Comparison of ENCODE assay signal across 10 cellular contexts in genomic region chr2:7835693-7836680, GRCh38.
DNase-seq lines count a peak whose midpoint lies in the region; ATAC-seq, FAIRE-seq and TF ChIP-seq lines count a peak whose summit lies in the region.
"Had no signal": no experiment of that assay in that cellular context is flagged by ENCODE, and none has a peak within 500 bp of the region (broad histone marks: within the 10 kb centered on the region; RNA-seq: fewer than 3 reads in every experiment).

No MANE protein-coding gene starts in this region.

- peaks cover 6% of the 10 kb centered on the region for H3K9me3 Mint-ChIP-seq in type B pancreatic cell
- H3K9me3 Mint-ChIP-seq in mesothelial cell of epicardium, result peaks cover 9% of the 10 kb centered on the region

- CTCF ChIA-PET in GM12878 (lab: Yijun Ruan, JAX), result interaction anchor here (1.2 kb wide), 1 partner anchor 12 kb away, joined by 7 read pairs; no protein-coding TSS in a partner anchor

- ATAC-seq in GM21529 (IDR thresholded peaks at IDR 0.05; ENCODE audit: unreplicated experiment), result peak; percentile 100
- ATAC-seq in GM12878, result peak; percentile 98

- in situ Hi-C loops in GM12878 (cut with MboI), result no loop called here

- peaks cover 52% of the 10 kb centered on the region for H3K4me1 ChIP-seq in Karpas-422 (ENCODE audit: low read length)
- H3K4me1 ChIP-seq in GM12878 (ENCODE audit: control insufficient read depth, insufficient read depth, low read length), result peaks cover 14% of the 10 kb centered on the region

- peak overlapping the region; percentile 45 for H3K9ac ChIP-seq in Karpas-422 (ENCODE audit: low read length)
- no peak overlapping the region for H3K9ac ChIP-seq in GM12878 (ENCODE audit: control insufficient read depth, insufficient read depth, low read length)

- BruUV-seq in GM12878 (replicated peaks; lab: Mats Ljungman, UMichigan), result no TSS peak

- no peak overlapping the region for H3K27ac Mint-ChIP-seq in type B pancreatic cell
- no peak overlapping the region for H3K27ac Mint-ChIP-seq in mesothelial cell of epicardium

- H3K36me3 Mint-ChIP-seq in type B pancreatic cell (peaks cover 4% of the 10 kb centered on the region), mesothelial cell of epicardium (no peaks in the 10 kb centered on the region)

- no peak overlapping the region for H3K4me3 ChIP-seq in GM12864 (ENCODE audit: low read depth, low read length)
- H3K4me3 ChIP-seq in Karpas-422 (ENCODE audit: low read length), result peak overlapping the region; percentile 38
- H3K4me3 ChIP-seq in GM12878, result no peak overlapping the region
- H3K4me3 ChIP-seq: esophagus squamous epithelium, SK-N-MC had no signal

- 28% methylated on average over 12 of the region's 12 CpGs for WGBS in GM12878 (ENCODE audit: insufficient coverage, insufficient replicate concordance, low lambda C conversion rate, missing lambda C conversion rate)

- intact Hi-C loops in GM12878 (cut with micrococcal nuclease; ENCODE audit: unreplicated experiment) (no loop called here), head of caudate nucleus (cut with DNase I) (no loop called here)

- H3K27me3 Mint-ChIP-seq in type B pancreatic cell (no peaks in the 10 kb centered on the region), mesothelial cell of epicardium (ENCODE audit: low read depth) (no peaks in the 10 kb centered on the region)

- H3K4me1 Mint-ChIP-seq in type B pancreatic cell (ENCODE audit: unreplicated experiment) (peaks cover 20% of the 10 kb centered on the region), mesothelial cell of epicardium (peaks cover 7% of the 10 kb centered on the region)

- H2AFZ ChIP-seq in Karpas-422 (ENCODE audit: low read length), result peak overlapping the region; percentile 75
- H2AFZ ChIP-seq in GM12878 (ENCODE audit: control insufficient read depth, low read depth, low read length), result peak overlapping the region; percentile 50; the same call in 1 of the 2 replicates

- no peaks in the 10 kb centered on the region for H3K9me2 ChIP-seq in Karpas-422 (replicated peaks; ENCODE audit: insufficient read depth, low read length)

- H3K4me3 Mint-ChIP-seq in type B pancreatic cell (no peak overlapping the region), mesothelial cell of epicardium (no peak overlapping the region)

- no peak for TF ChIP-seq POLR2A in GM12878 (IDR thresholded peaks at IDR 0.05; ENCODE audit: low read depth, low read length)

- H3K4me2 ChIP-seq in Karpas-422 (ENCODE audit: low read depth, low read length, poor library complexity, severe bottlenecking) (peak overlapping the region; percentile 66), GM12878 (ENCODE audit: control insufficient read depth, insufficient read depth) (no peak overlapping the region; the same call in 1 of the 2 replicates)

- POLR2A ChIA-PET in GM12878 (lab: Charles Lee), result interaction anchor here (0.6 to 1.3 kb wide), 5 partner anchors 10 to 940 kb away, joined by 3 to 9 read pairs (median 8); no protein-coding TSS in a partner anchor

- no peaks in the 10 kb centered on the region for H3K79me2 ChIP-seq in Karpas-422 (ENCODE audit: low read length)
- H3K79me2 ChIP-seq in GM12878 (ENCODE audit: control insufficient read depth, insufficient read depth, low read length), result no peaks in the 10 kb centered on the region

- H4K20me1 ChIP-seq in Karpas-422 (ENCODE audit: insufficient read depth, low read depth, low read length) (no peaks in the 10 kb centered on the region), GM12878 (ENCODE audit: control insufficient read depth, insufficient read depth) (no peaks in the 10 kb centered on the region)

- RAD21 ChIA-PET in GM12878 (lab: Charles Lee; ENCODE audit: unreplicated experiment), result interaction anchor here (0.6 to 1.2 kb wide), 6 partner anchors 10 to 846 kb away, joined by 3 to 7 read pairs (median 4); partner anchors contain the start of gene ID2

- TF ChIP-seq CTCF in GM12864 (IDR thresholded peaks at IDR 0.05; ENCODE audit: low read depth, low read length, missing control alignments), result no peak
- no peak for TF ChIP-seq CTCF in GM12878 (IDR thresholded peaks at IDR 0.05 in 2 of 3, conservative IDR thresholded peaks at IDR 0.05 in 1 of 3; ENCODE audit: control insufficient read depth in 2 of 3, extremely low read depth in 1 of 3, insufficient read depth in 1 of 3, low read depth in 3 of 3, low read length in 3 of 3)
- TF ChIP-seq CTCF in type B pancreatic cell (conservative IDR thresholded peaks at IDR 0.05), result no peak
- no peak for TF ChIP-seq CTCF in mesothelial cell of epicardium (IDR thresholded peaks at IDR 0.05; ENCODE audit: unreplicated experiment)

- no peaks in the 10 kb centered on the region for H3K9me3 ChIP-seq in Karpas-422 (ENCODE audit: low read length)
- peaks cover 25% of the 10 kb centered on the region for H3K9me3 ChIP-seq in GM12878 (replicated peaks; ENCODE audit: control insufficient read depth, insufficient read depth, low read length)
- H3K9me3 ChIP-seq: esophagus squamous epithelium had no signal

- H3K27me3 ChIP-seq in Karpas-422 (ENCODE audit: low read length) (no peaks in the 10 kb centered on the region), GM12878 (replicated peaks in 1 of 2; ENCODE audit: control insufficient read depth in 2 of 2, insufficient read depth in 2 of 2, low read length in 1 of 2) (no peaks in the 10 kb centered on the region)
- H3K27me3 ChIP-seq: esophagus squamous epithelium had no signal

- H3K36me3 ChIP-seq in Karpas-422 (ENCODE audit: insufficient read depth, low read length) (no peaks in the 10 kb centered on the region), GM12878 (ENCODE audit: control insufficient read depth in 2 of 2, insufficient read depth in 2 of 2, low read length in 1 of 2) (no peaks in the 10 kb centered on the region; a peak in 1 of 4 replicates)
- H3K36me3 ChIP-seq: esophagus squamous epithelium had no signal

- peak; percentile 61 for FAIRE-seq in GM12878 (lab: Jason Lieb, UNC)

- SMC1A ChIA-PET in GM12878 (lab: Charles Lee; ENCODE audit: uncharacterized antibody, unreplicated experiment), result interaction anchor here (0.8 to 3.7 kb wide), 20 partner anchors 10 to 918 kb away, joined by 3 to 25 read pairs (median 3); no protein-coding TSS in a partner anchor

- peak; percentile 68 for DNase-seq in GM12864 (ENCODE audit: low read depth)
- DNase-seq in Karpas-422, result peak; percentile 95
- peak; percentile 64 for DNase-seq in GM12878 (ENCODE audit: low read depth, low spot score)
- DNase-seq in type B pancreatic cell (ENCODE audit: extremely low spot score, unreplicated experiment), result no peak
- no peak for DNase-seq in head of caudate nucleus
- DNase-seq in nucleus accumbens (lab: John Stamatoyannopoulos, UW), result no peak
- DNase-seq in mesothelial cell of epicardium (ENCODE audit: low spot score in 2 of 2, unreplicated experiment in 2 of 2), result no peak
- DNase-seq: esophagus squamous epithelium had no signal

- TF ChIP-seq EP300 in GM12878 (IDR thresholded peaks at IDR 0.05; ENCODE audit: borderline replicate concordance in 1 of 2, control insufficient read depth in 1 of 2, low read depth in 2 of 2, low read length in 2 of 2), result peak in 1 of 2 experiments; percentile 42; a peak in 1 of 4 replicates

- H3K27ac ChIP-seq in Karpas-422 (ENCODE audit: low read length), result peak overlapping the region; percentile 96
- H3K27ac ChIP-seq in GM12878 (ENCODE audit: control insufficient read depth, insufficient read depth), result no peak overlapping the region
- H3K27ac ChIP-seq: esophagus squamous epithelium, SK-N-MC had no signal

- no peak for TF ChIP-seq RAD21 in GM12878 (IDR thresholded peaks at IDR 0.05; ENCODE audit: insufficient read depth, low read depth, low read length)

TF ChIP-seq in GM12878, 131 proteins besides CTCF, POLR2A, EP300 and RAD21 (continues in another document):
- TF ChIP-seq WRNIP1 (IDR thresholded peaks at IDR 0.05; ENCODE audit: borderline replicate concordance, low read depth, low read length) (no peak), RELB (IDR thresholded peaks at IDR 0.05; ENCODE audit: low read depth) (peak; percentile 42; the same call in 1 of the 2 replicates), NFXL1 (IDR thresholded peaks at IDR 0.05; ENCODE audit: borderline replicate concordance) (no peak), NFIC (IDR thresholded peaks at IDR 0.05; ENCODE audit: low read depth, low read length) (no peak; the same call in 1 of the 2 replicates), NKRF (conservative IDR thresholded peaks at IDR 0.05) (no peak), BRCA1 (IDR thresholded peaks at IDR 0.05; ENCODE audit: low read depth, low read length) (no peak), DPF2 (IDR thresholded peaks at IDR 0.05) (peak; percentile 37; the same call in 1 of the 2 replicates)

Comparison
In these comparisons a context has a peak if more than half of its experiments do, and no peak if none do; other contexts are left out.
1. DNase-seq: peak in GM12864 (single experiment), Karpas-422 (single experiment) and GM12878 (single experiment); none in type B pancreatic cell (single experiment), head of caudate nucleus (0 of 42), nucleus accumbens (0 of 56) and mesothelial cell of epicardium (0 of 2).